1 cellular context compared by ENCODE assay signal in the genomic region with DNA sequence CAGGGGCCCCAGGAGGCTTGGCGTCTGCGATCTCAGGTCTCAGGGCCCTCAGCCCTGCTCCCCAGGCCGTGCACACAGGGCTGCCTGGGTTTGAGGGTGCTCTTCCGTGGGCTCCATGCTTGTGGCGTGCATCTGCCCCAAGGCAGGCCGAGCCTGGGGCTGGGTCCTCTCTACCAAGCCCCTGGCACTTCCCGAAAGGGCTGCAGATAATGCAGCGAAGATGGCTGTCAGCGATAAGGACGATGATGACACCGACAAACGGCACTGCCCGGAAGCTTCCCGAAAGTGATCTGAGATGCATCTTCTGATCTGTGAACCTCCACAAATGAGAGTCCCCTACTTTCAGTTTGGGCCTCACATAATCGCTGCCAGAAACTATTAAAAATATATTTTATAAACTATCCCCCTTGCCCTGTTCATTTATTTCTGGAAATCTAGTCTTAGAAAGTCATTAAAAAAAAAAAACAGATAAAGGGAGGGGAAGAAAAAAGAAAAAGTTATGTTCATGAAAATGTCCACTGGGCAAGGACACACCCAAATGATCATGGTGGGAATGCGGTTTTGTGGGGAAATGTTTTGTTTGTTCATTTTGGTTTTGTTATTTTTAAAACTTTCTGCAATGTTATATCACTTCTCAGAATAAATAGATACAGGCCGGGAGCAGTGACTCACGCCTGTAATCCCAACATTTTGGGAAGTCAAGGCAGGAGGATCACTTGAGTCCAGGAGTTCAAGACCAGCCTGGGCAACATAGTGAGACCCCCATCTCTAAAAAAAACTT.
TF ChIP-seq lines count a peak whose summit lies in the region.

No MANE protein-coding gene starts in this region.

TF ChIP-seq in WTC11, 78 proteins besides CTCF, POLR2A, EP300 and RAD21 (continued from another document):
- TF ChIP-seq GRHL2 (CRISPR knock-in tag; IDR thresholded peaks at IDR 0.05; ENCODE audit: insufficient replicate concordance, severe bottlenecking) (no peak), NR1H2 (CRISPR knock-in tag; IDR thresholded peaks at IDR 0.05) (no peak), OVOL2 (CRISPR knock-in tag; IDR thresholded peaks at IDR 0.05; ENCODE audit: borderline replicate concordance) (no peak), GTF2I (CRISPR knock-in tag; conservative IDR thresholded peaks at IDR 0.05) (no peak), NR2C2 (CRISPR knock-in tag; IDR thresholded peaks at IDR 0.05) (no peak), SMAD3 (CRISPR knock-in tag; IDR thresholded peaks at IDR 0.05; ENCODE audit: borderline replicate concordance) (no peak), ETV6 (CRISPR knock-in tag; IDR thresholded peaks at IDR 0.05) (no peak), SMAD4 (CRISPR knock-in tag; IDR thresholded peaks at IDR 0.05) (no peak), SOX15 (CRISPR knock-in tag; IDR thresholded peaks at IDR 0.05) (no peak), TP53 (CRISPR knock-in tag; IDR thresholded peaks at IDR 0.05) (no peak), ZNF671 (CRISPR knock-in tag; IDR thresholded peaks at IDR 0.05) (no peak), TCF7 (CRISPR knock-in tag; IDR thresholded peaks at IDR 0.05; ENCODE audit: low read depth) (no peak)
- TF ChIP-seq, protein P1, sequence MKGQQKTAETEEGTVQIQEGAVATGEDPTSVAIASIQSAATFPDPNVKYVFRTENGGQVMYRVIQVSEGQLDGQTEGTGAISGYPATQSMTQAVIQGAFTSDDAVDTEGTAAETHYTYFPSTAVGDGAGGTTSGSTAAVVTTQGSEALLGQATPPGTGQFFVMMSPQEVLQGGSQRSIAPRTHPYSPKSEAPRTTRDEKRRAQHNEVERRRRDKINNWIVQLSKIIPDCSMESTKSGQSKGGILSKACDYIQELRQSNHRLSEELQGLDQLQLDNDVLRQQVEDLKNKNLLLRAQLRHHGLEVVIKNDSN (CRISPR knock-in tag; IDR thresholded peaks at IDR 0.05) = no peak
- TF ChIP-seq, protein P2, sequence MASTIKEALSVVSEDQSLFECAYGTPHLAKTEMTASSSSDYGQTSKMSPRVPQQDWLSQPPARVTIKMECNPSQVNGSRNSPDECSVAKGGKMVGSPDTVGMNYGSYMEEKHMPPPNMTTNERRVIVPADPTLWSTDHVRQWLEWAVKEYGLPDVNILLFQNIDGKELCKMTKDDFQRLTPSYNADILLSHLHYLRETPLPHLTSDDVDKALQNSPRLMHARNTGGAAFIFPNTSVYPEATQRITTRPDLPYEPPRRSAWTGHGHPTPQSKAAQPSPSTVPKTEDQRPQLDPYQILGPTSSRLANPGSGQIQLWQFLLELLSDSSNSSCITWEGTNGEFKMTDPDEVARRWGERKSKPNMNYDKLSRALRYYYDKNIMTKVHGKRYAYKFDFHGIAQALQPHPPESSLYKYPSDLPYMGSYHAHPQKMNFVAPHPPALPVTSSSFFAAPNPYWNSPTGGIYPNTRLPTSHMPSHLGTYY (CRISPR knock-in tag; IDR thresholded peaks at IDR 0.05) = no peak
